In the genomic region with DNA sequence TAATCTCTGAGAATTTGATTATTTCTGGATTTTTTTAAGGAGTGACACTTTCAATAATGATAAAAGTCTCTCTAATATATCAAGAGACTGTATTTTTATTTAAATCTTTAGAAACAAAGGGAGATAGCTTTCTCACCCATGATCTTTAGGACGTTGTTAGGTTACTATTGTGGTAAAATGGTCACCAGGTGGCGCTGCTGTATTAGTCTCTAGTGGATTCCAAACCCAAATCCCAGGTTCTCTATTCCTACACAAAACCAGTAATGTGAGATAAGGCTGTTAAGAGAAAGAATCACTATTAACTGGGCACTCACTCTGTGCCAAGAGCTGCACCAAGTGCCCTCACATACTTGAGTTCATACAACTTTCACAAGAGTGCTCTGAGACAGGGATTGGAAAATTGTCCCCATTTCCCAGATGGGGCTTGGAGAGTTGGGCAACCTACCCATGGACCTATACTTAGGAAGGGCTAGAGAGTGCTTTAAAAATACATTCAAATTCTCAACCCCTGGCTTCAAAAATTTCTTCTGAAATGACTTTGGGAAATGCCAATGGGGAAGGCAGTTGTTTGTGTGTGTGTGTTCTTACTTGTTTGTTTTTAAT, we compare ENCODE assay signal across 7 cellular contexts.
A peak's percentile ranks its signal among the peaks of the same experiment; 100 is the strongest.
DNase-seq lines count a peak whose midpoint lies in the region; ATAC-seq and TF ChIP-seq lines count a peak whose summit lies in the region.

No MANE protein-coding gene starts in this region.

- H3K27me3 ChIP-seq in GM06990 (replicated peaks; ENCODE audit: control insufficient read depth, insufficient read depth, low read length) (no peaks in the 10 kb centered on the region), KMS-11 (ENCODE audit: insufficient read depth, low read depth) (no peaks in the 10 kb centered on the region), heart left ventricle (no peaks in the 10 kb centered on the region)

- no peaks in the 10 kb centered on the region for H4K20me1 ChIP-seq in KMS-11 (ENCODE audit: insufficient read depth)

- no peaks in the 10 kb centered on the region for H3K36me3 Mint-ChIP-seq in activated naive CD8-positive, alpha-beta T cell treated with anti-CD3 and anti-CD28 coated beads, Interleukin-2, amount 50 U/mL, for 24 hours (ENCODE audit: low read depth)

- H3K4me1 ChIP-seq in KMS-11 (ENCODE audit: low read depth, poor library complexity, severe bottlenecking) (no peaks in the 10 kb centered on the region), heart left ventricle (no peaks in the 10 kb centered on the region)

- H3K9ac ChIP-seq in KMS-11: no peak overlapping the region

- peaks cover 2% of the 10 kb centered on the region for H3K27me3 Mint-ChIP-seq in activated naive CD8-positive, alpha-beta T cell treated with anti-CD3 and anti-CD28 coated beads, Interleukin-2, amount 50 U/mL, for 24 hours

- DNase-seq in GM06990 (ENCODE audit: extremely low read depth, insufficient read length): no peak
- peak; percentile 73 for DNase-seq in RPMI7951 (ENCODE audit: low read depth)
- peak; percentile 56 for DNase-seq in activated naive CD8-positive, alpha-beta T cell treated with anti-CD3 and anti-CD28 coated beads, Interleukin-2, amount 50 U/mL, for 24 hours
- DNase-seq in heart left ventricle: peak; percentile 48 to 75 (median 58)
- peak; percentile 51 for DNase-seq in pulmonary artery endothelial cell (ENCODE audit: low read depth, low spot score)

- H3K9me3 Mint-ChIP-seq in activated naive CD8-positive, alpha-beta T cell treated with anti-CD3 and anti-CD28 coated beads, Interleukin-2, amount 50 U/mL, for 24 hours: no peaks in the 10 kb centered on the region

- TF ChIP-seq POLR2A in heart left ventricle (IDR thresholded peaks at IDR 0.05): no peak

- H3K27ac ChIP-seq in KMS-11 (no peak overlapping the region), heart left ventricle (no peak overlapping the region)

- peaks cover 0 to 12% (median 0%) of the 10 kb centered on the region in 12 donors for H3K9me3 ChIP-seq in heart left ventricle

- H3K4me3 Mint-ChIP-seq in activated naive CD8-positive, alpha-beta T cell treated with anti-CD3 and anti-CD28 coated beads, Interleukin-2, amount 50 U/mL, for 24 hours: no peak overlapping the region

- 1 to 4% (median 3%) methylated on average over 2 of the region's 2 CpGs for WGBS in heart left ventricle, 4 donors

- peaks cover 9% of the 10 kb centered on the region for H3K4me1 Mint-ChIP-seq in activated naive CD8-positive, alpha-beta T cell treated with anti-CD3 and anti-CD28 coated beads, Interleukin-2, amount 50 U/mL, for 24 hours

- H3K79me2 ChIP-seq in KMS-11 (ENCODE audit: insufficient read depth, low read depth): no peaks in the 10 kb centered on the region

- H2AFZ ChIP-seq in KMS-11 (ENCODE audit: low read depth): no peak overlapping the region

- no peak overlapping the region for H3K4me2 ChIP-seq in KMS-11

- intact Hi-C loops in heart left ventricle (cut with DNase I): loop anchor here in 1 of 10 donors (5.0 to 10.0 kb wide), 2 partner anchors 732 to 1119 kb away; no protein-coding TSS in a partner anchor

- H3K36me3 ChIP-seq in GM06990 (ENCODE audit: control insufficient read depth, insufficient read depth, low read length) (no peaks in the 10 kb centered on the region), KMS-11 (ENCODE audit: insufficient read depth) (no peaks in the 10 kb centered on the region), heart left ventricle (no peaks in the 10 kb centered on the region)

- TF ChIP-seq CTCF in GM06990 (IDR thresholded peaks at IDR 0.05; ENCODE audit: insufficient read depth, low read length, poor library complexity, severe bottlenecking) (peak; percentile 61), KMS-11 (conservative IDR thresholded peaks at IDR 0.05; ENCODE audit: low read depth, low read length) (peak; percentile 68), heart left ventricle (IDR thresholded peaks at IDR 0.05) (peak; percentile 41 to 79 (median 67))

- ATAC-seq in activated naive CD8-positive, alpha-beta T cell treated with anti-CD3 and anti-CD28 coated beads, Interleukin-2, amount 50 U/mL, for 24 hours: no peak
- ATAC-seq in heart left ventricle (peak in 2 of 4 donors; percentile 61 to 73), HG03135 (IDR thresholded peaks at IDR 0.05; ENCODE audit: unreplicated experiment) (no peak)

- H3K4me3 ChIP-seq in GM06990 (replicated peaks; ENCODE audit: low read depth, low read length) (no peak overlapping the region), KMS-11 (IDR thresholded peaks at IDR 0.05; ENCODE audit: insufficient read depth, low read depth, low read length) (no peak overlapping the region), heart left ventricle (no peak overlapping the region)

- H3K27ac Mint-ChIP-seq in activated naive CD8-positive, alpha-beta T cell treated with anti-CD3 and anti-CD28 coated beads, Interleukin-2, amount 50 U/mL, for 24 hours: no peak overlapping the region
